Comparison of ENCODE assay signal across 12 cellular contexts in the genomic region with DNA sequence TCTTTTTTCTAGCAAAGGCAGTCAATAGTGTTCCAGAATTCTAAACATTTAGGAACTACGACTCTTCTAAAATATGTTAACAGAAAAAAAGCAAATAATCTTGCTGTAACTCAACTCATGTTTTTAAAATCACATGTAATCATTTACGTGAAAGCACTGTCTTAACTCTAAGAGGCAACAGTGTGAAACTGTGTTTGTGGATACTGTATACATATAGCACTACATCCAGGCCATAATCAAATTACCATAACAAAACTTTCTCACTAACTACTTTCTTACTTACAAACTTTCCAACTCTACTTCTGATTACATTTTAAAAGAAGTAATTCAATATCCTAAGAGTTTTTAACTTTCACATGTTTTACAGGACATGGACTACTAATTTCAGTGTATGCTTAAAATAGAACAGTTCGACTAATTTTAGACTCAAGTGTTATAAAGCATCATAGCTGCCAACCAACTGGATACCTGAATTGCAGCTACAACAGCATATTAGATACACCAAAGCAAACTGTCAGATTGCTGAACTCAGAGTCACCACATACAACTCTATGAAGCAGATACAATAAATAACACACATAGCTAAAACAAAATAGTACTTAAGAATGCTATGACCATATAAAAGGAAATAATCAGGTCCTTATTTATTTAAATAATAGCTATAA.
DNase-seq lines count a peak whose midpoint lies in the region; ATAC-seq and TF ChIP-seq lines count a peak whose summit lies in the region.
"Had no signal": no experiment of that assay in that cellular context is flagged by ENCODE, and none has a peak within 500 bp of the region (broad histone marks: within the 10 kb centered on the region; RNA-seq: fewer than 3 reads in every experiment).

No MANE protein-coding gene starts in this region.

- no peak overlapping the region for H3K4me3 Mint-ChIP-seq in WTC11
- H3K4me3 Mint-ChIP-seq: CD8-positive, alpha-beta T cell had no signal

- H3K27me3 ChIP-seq in thyroid gland: no peaks in the 10 kb centered on the region

- no peak for TF ChIP-seq CTCF in WTC11 (IDR thresholded peaks at IDR 0.05)
- TF ChIP-seq CTCF in thyroid gland (IDR thresholded peaks at IDR 0.05): no peak

- 69 to 71% methylated on average over 3 of the region's 3 CpGs for WGBS in thyroid gland, 2 donors

- no peaks in the 10 kb centered on the region for H3K36me3 ChIP-seq in thyroid gland

- H3K36me3 Mint-ChIP-seq in WTC11: peaks cover 9% of the 10 kb centered on the region
- H3K36me3 Mint-ChIP-seq: CD8-positive, alpha-beta T cell had no signal

- H3K4me3 ChIP-seq in thyroid gland (replicated peaks in 1 of 3): no peak overlapping the region

- TF ChIP-seq POLR2A in thyroid gland (IDR thresholded peaks at IDR 0.05): no peak

- peaks cover 13% of the 10 kb centered on the region; the same call in 1 of the 2 replicates for H3K9me3 Mint-ChIP-seq in WTC11
- H3K9me3 Mint-ChIP-seq: CD8-positive, alpha-beta T cell had no signal

- CTCF ChIA-PET in WTC11 (lab: Charles Lee): no interaction called here

- peaks cover 0 to 10% of the 10 kb centered on the region in 2 donors for H3K4me1 ChIP-seq in thyroid gland

- no peak for DNase-seq in WTC11 (ENCODE audit: low spot score)
- no peak for DNase-seq in left ventricle myocardium superior
- DNase-seq in thyroid gland: no peak
- DNase-seq in activated gamma-delta T cell (lab: John Stamatoyannopoulos, UW): no peak
- no peak for DNase-seq in GDM1 (lab: John Stamatoyannopoulos, UW)
- no peak for DNase-seq in activated CD4-positive, alpha-beta T cell treated with anti-CD3 and anti-CD28 coated beads, Interleukin-2, amount 50 U/mL, for 4 hours
- DNase-seq: CD8-positive, alpha-beta T cell; NCI-H1092; NCI-H345; NCI-H69 had no signal

- peak; percentile 69 for ATAC-seq in HG03175 (IDR thresholded peaks at IDR 0.05; ENCODE audit: unreplicated experiment)
- no peak for ATAC-seq in WTC11
- peak; percentile 91 for ATAC-seq in left ventricle myocardium superior
- ATAC-seq: CD8-positive, alpha-beta T cell; HCT116 had no signal

- H3K9me3 ChIP-seq in thyroid gland: no peaks in the 10 kb centered on the region

- no peaks in the 10 kb centered on the region for H3K27me3 Mint-ChIP-seq in WTC11 (ENCODE audit: low read depth)

- H3K27ac ChIP-seq in thyroid gland: peak overlapping the region; percentile 14 to 60 (median 37)

- POLR2A ChIA-PET in WTC11 (lab: Charles Lee): no interaction called here

- peaks cover 54% of the 10 kb centered on the region for H3K4me1 Mint-ChIP-seq in WTC11

- intact Hi-C loops in left ventricle myocardium superior (cut with micrococcal nuclease): no loop called here
- intact Hi-C loops in thyroid gland (cut with DNase I): no loop called here

- H3K27ac Mint-ChIP-seq in WTC11: peak overlapping the region; percentile 14
- H3K27ac Mint-ChIP-seq: CD8-positive, alpha-beta T cell had no signal

TF ChIP-seq in WTC11, 78 proteins besides CTCF, POLR2A, EP300 and RAD21:
- TF ChIP-seq, protein P1, sequence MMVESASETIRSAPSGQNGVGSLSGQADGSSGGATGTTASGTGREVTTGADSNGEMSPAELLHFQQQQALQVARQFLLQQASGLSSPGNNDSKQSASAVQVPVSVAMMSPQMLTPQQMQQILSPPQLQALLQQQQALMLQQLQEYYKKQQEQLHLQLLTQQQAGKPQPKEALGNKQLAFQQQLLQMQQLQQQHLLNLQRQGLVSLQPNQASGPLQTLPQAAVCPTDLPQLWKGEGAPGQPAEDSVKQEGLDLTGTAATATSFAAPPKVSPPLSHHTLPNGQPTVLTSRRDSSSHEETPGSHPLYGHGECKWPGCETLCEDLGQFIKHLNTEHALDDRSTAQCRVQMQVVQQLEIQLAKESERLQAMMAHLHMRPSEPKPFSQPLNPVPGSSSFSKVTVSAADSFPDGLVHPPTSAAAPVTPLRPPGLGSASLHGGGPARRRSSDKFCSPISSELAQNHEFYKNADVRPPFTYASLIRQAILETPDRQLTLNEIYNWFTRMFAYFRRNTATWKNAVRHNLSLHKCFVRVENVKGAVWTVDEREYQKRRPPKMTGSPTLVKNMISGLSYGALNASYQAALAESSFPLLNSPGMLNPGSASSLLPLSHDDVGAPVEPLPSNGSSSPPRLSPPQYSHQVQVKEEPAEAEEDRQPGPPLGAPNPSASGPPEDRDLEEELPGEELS (CRISPR knock-in tag; IDR thresholded peaks at IDR 0.05): no peak
- TF ChIP-seq MYBL2 (CRISPR knock-in tag; IDR thresholded peaks at IDR 0.05): no peak
- TF ChIP-seq, protein P2, sequence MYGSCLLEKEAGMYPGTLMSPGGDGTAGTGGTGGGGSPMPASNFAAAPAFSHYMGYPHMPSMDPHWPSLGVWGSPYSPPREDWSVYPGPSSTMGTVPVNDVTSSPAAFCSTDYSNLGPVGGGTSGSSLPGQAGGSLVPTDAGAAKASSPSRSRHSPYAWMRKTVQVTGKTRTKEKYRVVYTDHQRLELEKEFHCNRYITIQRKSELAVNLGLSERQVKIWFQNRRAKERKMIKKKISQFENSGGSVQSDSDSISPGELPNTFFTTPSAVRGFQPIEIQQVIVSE (CRISPR knock-in tag; IDR thresholded peaks at IDR 0.05; ENCODE audit: borderline replicate concordance): no peak
- TF ChIP-seq ZNF263 (CRISPR knock-in tag; IDR thresholded peaks at IDR 0.05; ENCODE audit: low read depth): no peak
- TF ChIP-seq ETV6 (CRISPR knock-in tag; IDR thresholded peaks at IDR 0.05): no peak
- TF ChIP-seq, protein P3, sequence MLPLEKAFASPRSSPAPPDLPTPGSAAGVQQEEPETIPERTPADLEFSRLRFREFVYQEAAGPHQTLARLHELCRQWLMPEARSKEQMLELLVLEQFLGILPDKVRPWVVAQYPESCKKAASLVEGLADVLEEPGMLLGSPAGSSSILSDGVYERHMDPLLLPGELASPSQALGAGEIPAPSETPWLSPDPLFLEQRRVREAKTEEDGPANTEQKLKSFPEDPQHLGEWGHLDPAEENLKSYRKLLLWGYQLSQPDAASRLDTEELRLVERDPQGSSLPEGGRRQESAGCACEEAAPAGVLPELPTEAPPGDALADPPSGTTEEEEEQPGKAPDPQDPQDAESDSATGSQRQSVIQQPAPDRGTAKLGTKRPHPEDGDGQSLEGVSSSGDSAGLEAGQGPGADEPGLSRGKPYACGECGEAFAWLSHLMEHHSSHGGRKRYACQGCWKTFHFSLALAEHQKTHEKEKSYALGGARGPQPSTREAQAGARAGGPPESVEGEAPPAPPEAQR (CRISPR knock-in tag; IDR thresholded peaks at IDR 0.05): no peak
- TF ChIP-seq RELA (CRISPR knock-in tag; IDR thresholded peaks at IDR 0.05; ENCODE audit: borderline replicate concordance): no peak
- TF ChIP-seq TP53 (CRISPR knock-in tag; IDR thresholded peaks at IDR 0.05): no peak
- no peak for TF ChIP-seq IRF2 (CRISPR knock-in tag; IDR thresholded peaks at IDR 0.05; ENCODE audit: borderline replicate concordance, low read depth)
- no peak for TF ChIP-seq PRRX2 (CRISPR knock-in tag; IDR thresholded peaks at IDR 0.05)
- TF ChIP-seq ZBTB21 (CRISPR knock-in tag; IDR thresholded peaks at IDR 0.05; ENCODE audit: borderline replicate concordance): no peak
TF ChIP-seq in WTC11: peak in this region for 0.
